Comparison of ENCODE assay signal across 15 cellular contexts in genomic region chr1:237098517-237098916, GRCh38. TPM values are rescaled to one million over a fixed set of nuclear protein-coding genes. Genes with fewer than 3 reads are reported as not detected.
"Had no signal": no experiment of that assay in that cellular context is flagged by ENCODE, and none has a peak within 500 bp of the region (broad histone marks: within the 10 kb centered on the region; RNA-seq: fewer than 3 reads in every experiment).

No MANE protein-coding gene starts in this region.

- ATAC-seq: activated CD8-positive, alpha-beta T cell treated with anti-CD3 and anti-CD28 coated beads for 36 hours; activated T-cell treated with anti-CD3 and anti-CD28 coated beads, Interleukin-2, amount 50 U/mL, for 4 hours; natural killer cell treated with Interleukin-12 subunit alpha and Interleukin-12 subunit beta and Interleukin-15 and Interleukin-18, amount 100 ng/mL, for 72 hours; T-helper 17 cell; upper lobe of right lung had no signal

- DNase-seq: activated CD4-positive, alpha-beta T cell treated with anti-CD3 and anti-CD28 coated beads for 48 hours; activated CD8-positive, alpha-beta T cell treated with anti-CD3 and anti-CD28 coated beads for 36 hours; activated effector memory CD4-positive, alpha-beta T cell treated with anti-CD3 and anti-CD28 coated beads, Interleukin-2, amount 50 U/mL, for 16 hours; activated T-cell treated with anti-CD3 and anti-CD28 coated beads, Interleukin-2, amount 50 U/mL, for 4 hours; adrenal gland; endodermal cell; erythroblast; mesendoderm; posterior cingulate gyrus; stimulated activated CD4-positive, alpha-beta T cell treated with anti-CD3 and anti-CD28 coated beads, Interleukin-4, amount 100 ng/mL, for 24 hours; stimulated activated naive CD4-positive, alpha-beta T cell; T-helper 17 cell; upper lobe of right lung had no signal

RNA-seq across cellular contexts. Expression of gene RYR2, which starts 56.5 kb away (rescaled TPM):
- total RNA-seq: kidney epithelial cell had no signal
